In genomic region chr13:41456768-41457588, GRCh38 we compare ENCODE assay signal across 8 cellular contexts. TPM values are rescaled to one million over a fixed set of nuclear protein-coding genes. Genes with fewer than 3 reads are reported as not detected.
DNase-seq lines count a peak whose midpoint lies in the region; ATAC-seq lines count a peak whose summit lies in the region.

Gene RGCC, plus strand, starts transcription at chr13:41457550. Its CDS starts 158 bp downstream, at chr13:41457708.

- peak; percentile 59 for ATAC-seq in GM21737 (IDR thresholded peaks at IDR 0.05; ENCODE audit: unreplicated experiment)

- H3K9ac ChIP-seq in ES-I3 (ENCODE audit: low read depth, low read length), result peak within 1 kb of the TSS; percentile 84

- H3K27me3 Mint-ChIP-seq in activated CD4-positive, alpha-beta memory T cell treated with anti-CD3 and anti-CD28 coated beads, Interleukin-2, amount 10 ng/mL, durations not matched to agents 7 days and 5 days, result peaks cover 20% of the 10 kb centered on the region

- H3K4me1 ChIP-seq in ES-I3 (ENCODE audit: insufficient read depth, low read length) (0 out of 2 replicates have a peak, but pooled peaks cover 3% of the 10 kb centered on the region), ectodermal cell (ENCODE audit: control insufficient read depth, insufficient read depth, low read length) (peaks cover 3% of the 10 kb centered on the region)

- POLR2A ChIA-PET in activated CD4-positive, alpha-beta memory T cell treated with anti-CD3 and anti-CD28 coated beads, Interleukin-2, amount 10 ng/mL, durations not matched to agents 7 days and 5 days (lab: Charles Lee), result interaction anchor here (0.9 to 2.4 kb wide), 5 partner anchors 10 to 814 kb away, joined by 3 to 11 read pairs (median 6); partner anchors contain the start of gene AKAP11

- peaks cover 38% of the 10 kb centered on the region for H3K4me1 Mint-ChIP-seq in activated CD4-positive, alpha-beta memory T cell treated with anti-CD3 and anti-CD28 coated beads, Interleukin-2, amount 10 ng/mL, durations not matched to agents 7 days and 5 days

- peak within 1 kb of the TSS; percentile 82 for H3K27ac Mint-ChIP-seq in activated CD4-positive, alpha-beta memory T cell treated with anti-CD3 and anti-CD28 coated beads, Interleukin-2, amount 10 ng/mL, durations not matched to agents 7 days and 5 days

- H3K4me3 ChIP-seq in MG63 (peak within 1 kb of the TSS; percentile 45), ectodermal cell (ENCODE audit: insufficient read depth, low read depth, low read length) (peak within 1 kb of the TSS; percentile 45)

- 6 to 7% methylated on average over 92 of the region's 92 CpGs for WGBS in ectodermal cell, 2 experiments

- H3K27me3 ChIP-seq in MG63 (peaks cover 12% of the 10 kb centered on the region; the same call in 1 of the 2 replicates), ectodermal cell (ENCODE audit: control insufficient read depth, insufficient read depth, low read length, poor library complexity, severe bottlenecking) (peaks cover 75% of the 10 kb centered on the region)

- H3K27ac ChIP-seq in ectodermal cell (ENCODE audit: insufficient read depth, low read depth, low read length, poor library complexity, severe bottlenecking), result no peak within 1 kb of the TSS

- H3K9me3 Mint-ChIP-seq in activated CD4-positive, alpha-beta memory T cell treated with anti-CD3 and anti-CD28 coated beads, Interleukin-2, amount 10 ng/mL, durations not matched to agents 7 days and 5 days, result no peaks in the 10 kb centered on the region

- CTCF ChIA-PET in activated CD4-positive, alpha-beta memory T cell treated with anti-CD3 and anti-CD28 coated beads, Interleukin-2, amount 10 ng/mL, durations not matched to agents 7 days and 5 days (lab: Charles Lee), result interaction anchor here (2.2 to 3.8 kb wide), 3 partner anchors 55 to 196 kb away, joined by 7 to 26 read pairs (median 24); no protein-coding TSS in a partner anchor

- H3K4me3 Mint-ChIP-seq in activated CD4-positive, alpha-beta memory T cell treated with anti-CD3 and anti-CD28 coated beads, Interleukin-2, amount 10 ng/mL, durations not matched to agents 7 days and 5 days, result peak within 1 kb of the TSS; percentile 86

- DNase-seq in MG63 (peak; percentile 73), medulla oblongata (ENCODE audit: extremely low spot score) (peak; percentile 78), OCI-M2 (lab: John Stamatoyannopoulos, UW; ENCODE audit: unreplicated experiment) (no peak)
- DNase-seq in activated CD4-positive, alpha-beta memory T cell treated with anti-CD3 and anti-CD28 coated beads, Interleukin-2, amount 10 ng/mL, durations not matched to agents 7 days and 5 days, result peak; percentile 84
- peak; percentile 87 to 96 (median 94) for DNase-seq in stimulated activated CD4-positive, alpha-beta T cell treated with anti-CD3 and anti-CD28 coated beads, TNF-alpha, amount 100 ng/mL, for 4 hours (ENCODE audit: low read depth in 3 of 3)

- peaks cover 30% of the 10 kb centered on the region for H3K36me3 Mint-ChIP-seq in activated CD4-positive, alpha-beta memory T cell treated with anti-CD3 and anti-CD28 coated beads, Interleukin-2, amount 10 ng/mL, durations not matched to agents 7 days and 5 days (ENCODE audit: low read depth)

- H3K36me3 ChIP-seq in ES-I3 (ENCODE audit: insufficient read depth, low read length), result no peaks in the 10 kb centered on the region
- no peaks in the 10 kb centered on the region for H3K36me3 ChIP-seq in MG63
- no peaks in the 10 kb centered on the region for H3K36me3 ChIP-seq in ectodermal cell (ENCODE audit: control insufficient read depth, insufficient read depth, low read length)

- H3K9me3 ChIP-seq in ES-I3 (ENCODE audit: control insufficient read depth, insufficient read depth, low read length) (no peaks in the 10 kb centered on the region), MG63 (no peaks in the 10 kb centered on the region), ectodermal cell (ENCODE audit: control insufficient read depth, low read length) (no peaks in the 10 kb centered on the region)

RNA-seq across cellular contexts. Expression of gene RGCC, which starts in this region (rescaled TPM):
- total RNA-seq in MG63 (2014; rRNA removed; shearing (Covaris generic); ENCODE audit: low replicate concordance), result 1.7 TPM in 1 of 2 replicates, not detected in the other
- total RNA-seq in activated CD4-positive, alpha-beta memory T cell treated with anti-CD3 and anti-CD28 coated beads, Interleukin-2, amount 10 ng/mL, durations not matched to agents 7 days and 5 days, result 10 to 100 TPM; 58.0 to 62.4 TPM
- polyA plus RNA-seq in ectodermal cell (2013, experiment 1 of 4), result 0.44 TPM
- polyA plus RNA-seq in ectodermal cell (2013, experiment 2 of 4), result 0.36 TPM
- polyA plus RNA-seq in ectodermal cell (2013, experiment 3 of 4), result 0.69 TPM
- 1.2 TPM for polyA plus RNA-seq in ectodermal cell (2013, experiment 4 of 4)

Comparison
In these comparisons a context has a peak if more than half of its experiments do, and no peak if none do; other contexts are left out.
1. RNA of gene RGCC (total RNA-seq): 58.0 to 62.4 TPM in activated CD4-positive, alpha-beta memory T cell treated with anti-CD3 and anti-CD28 coated beads, Interleukin-2, amount 10 ng/mL, durations not matched to agents 7 days and 5 days; 1.7 TPM in MG63; every median in the first group is over 10 times any median in the second.